In genomic region chr6:85641522-85641915, GRCh38 we compare ENCODE assay signal across 8 cellular contexts. TPM values are rescaled to one million over a fixed set of nuclear protein-coding genes. Genes with fewer than 3 reads are reported as not detected.
A peak's percentile ranks its signal among the peaks of the same experiment; 100 is the strongest.
DNase-seq lines count a peak whose midpoint lies in the region; ATAC-seq and TF ChIP-seq lines count a peak whose summit lies in the region.

No MANE protein-coding gene starts in this region.

- peaks cover 70% of the 10 kb centered on the region for H3K79me2 ChIP-seq in SK-N-SH (ENCODE audit: insufficient read depth)

- H3K9me3 ChIP-seq in SK-N-SH (no peaks in the 10 kb centered on the region), SJSA1 (replicated peaks) (peaks cover 6% of the 10 kb centered on the region; the same call in 1 of the 2 replicates), esophagus squamous epithelium (no peaks in the 10 kb centered on the region), ovary (no peaks in the 10 kb centered on the region)

- POLR2A ChIA-PET in SK-N-SH (lab: Yijun Ruan, JAX) = interaction anchor here (1.6 to 8.1 kb wide), 3 partner anchors 28 to 48 kb away, joined by 3 to 149 read pairs (median 28); partner anchors contain the start of gene SNX14

- DNase-seq in SK-N-SH = no peak
- no peak for DNase-seq in SJSA1 (ENCODE audit: low read depth in 1 of 2, low spot score in 2 of 2)
- DNase-seq in esophagus squamous epithelium (lab: John Stamatoyannopoulos, UW) = no peak
- DNase-seq in ovary = no peak
- DNase-seq in epidermal melanocyte (ENCODE audit: insufficient read length, low spot score) = no peak
- no peak for DNase-seq in mucosa of gallbladder (ENCODE audit: low spot score)

- TF ChIP-seq CTCF in SK-N-SH (IDR thresholded peaks at IDR 0.05) (no peak), esophagus squamous epithelium (IDR thresholded peaks at IDR 0.05) (no peak), ovary (IDR thresholded peaks at IDR 0.05) (no peak)

- TF ChIP-seq RAD21 in SK-N-SH (IDR thresholded peaks at IDR 0.05; ENCODE audit: low read length) = no peak

- peak overlapping the region; percentile 91 for H3K4me2 ChIP-seq in SK-N-SH

- H3K36me3 ChIP-seq in SK-N-SH (replicated peaks in 1 of 2; ENCODE audit: control insufficient read depth in 1 of 2, insufficient read depth in 2 of 2, low read length in 1 of 2) (peaks cover 36 to 38% of the 10 kb centered on the region in 2 experiments), SJSA1 (peaks cover 62% of the 10 kb centered on the region), esophagus squamous epithelium (peaks cover 2 to 42% (median 14%) of the 10 kb centered on the region in 3 donors), ovary (no peaks in the 10 kb centered on the region)

- peaks cover 55% of the 10 kb centered on the region for H4K20me1 ChIP-seq in SK-N-SH (ENCODE audit: insufficient read depth)

- TF ChIP-seq POLR2A in esophagus squamous epithelium (IDR thresholded peaks at IDR 0.05) (no peak), ovary (IDR thresholded peaks at IDR 0.05) (no peak)

- no peaks in the 10 kb centered on the region for H3K9me2 ChIP-seq in SK-N-SH

- CTCF ChIA-PET in SK-N-SH (lab: Yijun Ruan, JAX) = interaction anchor here (1.5 to 1.6 kb wide), 2 partner anchors 44 to 105 kb away, joined by 3 to 6 read pairs; no protein-coding TSS in a partner anchor

- H3K27ac ChIP-seq in SK-N-SH (ENCODE audit: low read depth in 2 of 2, low read length in 1 of 2) (peak overlapping the region in 1 of 2 experiments; percentile 98; a peak in 3 of 4 replicates), SJSA1 (peak overlapping the region; percentile 98; the same call in 1 of the 2 replicates), esophagus squamous epithelium (peak overlapping the region; percentile 97 to 100 (median 98)), ovary (peak overlapping the region; percentile 93 to 96)

- H3K27me3 ChIP-seq in SK-N-SH (ENCODE audit: insufficient read depth) (no peaks in the 10 kb centered on the region), SJSA1 (replicated peaks) (no peaks in the 10 kb centered on the region), esophagus squamous epithelium (no peaks in the 10 kb centered on the region), ovary (no peaks in the 10 kb centered on the region)

- TF ChIP-seq EP300 in SK-N-SH (IDR thresholded peaks at IDR 0.05; ENCODE audit: borderline replicate concordance in 1 of 2, low read depth in 1 of 2, low read length in 1 of 2) = no peak
- no peak for TF ChIP-seq EP300 in ovary (IDR thresholded peaks at IDR 0.05)

- no peak overlapping the region for H2AFZ ChIP-seq in SK-N-SH (ENCODE audit: low read depth)

- peak overlapping the region; percentile 95 to 97 for H3K4me3 ChIP-seq in SK-N-SH (ENCODE audit: low read depth in 2 of 2, low read length in 1 of 2)
- peak overlapping the region; percentile 96 for H3K4me3 ChIP-seq in SJSA1
- peak overlapping the region; percentile 94 to 100 (median 96) for H3K4me3 ChIP-seq in esophagus squamous epithelium
- peak overlapping the region; percentile 77 for H3K4me3 ChIP-seq in ovary

- no peak for ATAC-seq in SK-N-SH treated with all-trans-retinoic acid at 6 μM for 48 hours
- no peak for ATAC-seq in GM19328 (IDR thresholded peaks at IDR 0.05; ENCODE audit: unreplicated experiment)

- intact Hi-C loops in esophagus squamous epithelium (cut with DNase I) (no loop called here), ovary (cut with DNase I) (loop anchor here in 2 of 4 donors (5.0 kb wide), 2 partner anchors 36 to 49 kb away; partner anchors contain the start of gene SNX14 (in 1 of the 2))

- WGBS in SK-N-SH (ENCODE audit: low lambda C conversion rate) = 2% methylated on average over 14 of the region's 14 CpGs
- WGBS in esophagus squamous epithelium, 2 donors = 0% methylated on average over 2 to 14 of the region's 14 CpGs
- 0 to 1% (median 1%) methylated on average over 14 of the region's 14 CpGs for WGBS in ovary, 3 donors

- H3K4me1 ChIP-seq in SK-N-SH (ENCODE audit: control insufficient read depth in 1 of 2, insufficient read depth in 2 of 2, low read depth in 1 of 2, low read length in 1 of 2) = peaks cover 10 to 12% of the 10 kb centered on the region in 2 experiments; a peak in 3 of 4 replicates
- H3K4me1 ChIP-seq in SJSA1 (replicated peaks) = peaks cover 11% of the 10 kb centered on the region
- peaks cover 4 to 65% (median 45%) of the 10 kb centered on the region in 3 donors for H3K4me1 ChIP-seq in esophagus squamous epithelium
- peaks cover 7% of the 10 kb centered on the region for H3K4me1 ChIP-seq in ovary (ENCODE audit: insufficient read depth)

- H3K9ac ChIP-seq in SK-N-SH = peak overlapping the region; percentile 99

- peaks cover 12% of the 10 kb centered on the region for H3F3A ChIP-seq in SK-N-SH (replicated peaks; ENCODE audit: insufficient read depth)

TF ChIP-seq in SK-N-SH, 30 proteins besides CTCF, POLR2A, EP300 and RAD21 (continues in another document):
- TF ChIP-seq RFX5 (IDR thresholded peaks at IDR 0.05; ENCODE audit: low read length) (no peak), FOXJ3 (CRISPR knock-in tag; IDR thresholded peaks at IDR 0.05) (no peak), JUND (IDR thresholded peaks at IDR 0.05) (no peak), RXRA (IDR thresholded peaks at IDR 0.05; ENCODE audit: borderline replicate concordance, low read depth) (no peak)
- TF ChIP-seq, protein P1, sequence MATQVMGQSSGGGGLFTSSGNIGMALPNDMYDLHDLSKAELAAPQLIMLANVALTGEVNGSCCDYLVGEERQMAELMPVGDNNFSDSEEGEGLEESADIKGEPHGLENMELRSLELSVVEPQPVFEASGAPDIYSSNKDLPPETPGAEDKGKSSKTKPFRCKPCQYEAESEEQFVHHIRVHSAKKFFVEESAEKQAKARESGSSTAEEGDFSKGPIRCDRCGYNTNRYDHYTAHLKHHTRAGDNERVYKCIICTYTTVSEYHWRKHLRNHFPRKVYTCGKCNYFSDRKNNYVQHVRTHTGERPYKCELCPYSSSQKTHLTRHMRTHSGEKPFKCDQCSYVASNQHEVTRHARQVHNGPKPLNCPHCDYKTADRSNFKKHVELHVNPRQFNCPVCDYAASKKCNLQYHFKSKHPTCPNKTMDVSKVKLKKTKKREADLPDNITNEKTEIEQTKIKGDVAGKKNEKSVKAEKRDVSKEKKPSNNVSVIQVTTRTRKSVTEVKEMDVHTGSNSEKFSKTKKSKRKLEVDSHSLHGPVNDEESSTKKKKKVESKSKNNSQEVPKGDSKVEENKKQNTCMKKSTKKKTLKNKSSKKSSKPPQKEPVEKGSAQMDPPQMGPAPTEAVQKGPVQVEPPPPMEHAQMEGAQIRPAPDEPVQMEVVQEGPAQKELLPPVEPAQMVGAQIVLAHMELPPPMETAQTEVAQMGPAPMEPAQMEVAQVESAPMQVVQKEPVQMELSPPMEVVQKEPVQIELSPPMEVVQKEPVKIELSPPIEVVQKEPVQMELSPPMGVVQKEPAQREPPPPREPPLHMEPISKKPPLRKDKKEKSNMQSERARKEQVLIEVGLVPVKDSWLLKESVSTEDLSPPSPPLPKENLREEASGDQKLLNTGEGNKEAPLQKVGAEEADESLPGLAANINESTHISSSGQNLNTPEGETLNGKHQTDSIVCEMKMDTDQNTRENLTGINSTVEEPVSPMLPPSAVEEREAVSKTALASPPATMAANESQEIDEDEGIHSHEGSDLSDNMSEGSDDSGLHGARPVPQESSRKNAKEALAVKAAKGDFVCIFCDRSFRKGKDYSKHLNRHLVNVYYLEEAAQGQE (IDR thresholded peaks at IDR 0.05; ENCODE audit: low read depth, low read length) = no peak

TF ChIP-seq in SK-N-SH treated with all-trans-retinoic acid at 6 μM for 48 hours, 23 proteins besides CTCF, POLR2A, EP300 and RAD21:
- TF ChIP-seq CSDC2 (CRISPR knock-in tag; IDR thresholded peaks at IDR 0.05) (no peak), ZNF8 (CRISPR knock-in tag; IDR thresholded peaks at IDR 0.05) (no peak), ZNF565 (CRISPR knock-in tag; conservative IDR thresholded peaks at IDR 0.05; ENCODE audit: low read depth) (no peak)

RNA-seq across cellular contexts. Expression of gene SYNCRIP, which starts 1.2 kb away (rescaled TPM):
- polyA plus RNA-seq in SK-N-SH (2012; rRNA removed) (15.9 and 17.8 TPM in 2 replicates), ovary (100 to 1,000 TPM in 1 of 2 donors, 10 to 100 TPM in 1; 33.2 to 101 TPM)
- 30.8 and 46.3 TPM in 2 replicates for polyA plus RNA-seq in SK-N-SH (2012; cell fraction: cytosol; rRNA removed)
- polyA plus RNA-seq in SK-N-SH (2012; cell fraction: nucleus; rRNA removed) = 9.6 and 18.8 TPM in 2 replicates
- 76.0 and 93.4 TPM in 2 replicates for total RNA-seq in SJSA1 (2014; rRNA removed; shearing (Covaris generic))
- total RNA-seq in esophagus squamous epithelium (100 to 1,000 TPM in 2 of 4 donors, 10 to 100 TPM in 2; 64.6 to 100 (median 82.9) TPM), ovary (100 to 1,000 TPM in 2 of 7 donors, 10 to 100 TPM in 5; 45.5 to 109 (median 92.8) TPM), mucosa of gallbladder (63.8 TPM)

RNA-seq across cellular contexts. Expression of gene SNX14, which starts 47.9 kb away (rescaled TPM):
- polyA plus RNA-seq in SK-N-SH (2012; rRNA removed) (40.4 and 53.9 TPM in 2 replicates), ovary (10 to 100 TPM; 39.7 to 53.5 TPM)
- 45.8 and 56.8 TPM in 2 replicates for polyA plus RNA-seq in SK-N-SH (2012; cell fraction: cytosol; rRNA removed)
- 86.5 and 129 TPM in 2 replicates for polyA plus RNA-seq in SK-N-SH (2012; cell fraction: nucleus; rRNA removed)
- 96.7 and 100 TPM in 2 replicates for total RNA-seq in SJSA1 (2014; rRNA removed; shearing (Covaris generic))
- total RNA-seq in esophagus squamous epithelium (10 to 100 TPM; 40.5 to 52.3 (median 46.2) TPM), ovary (10 to 100 TPM; 44.1 to 80.2 (median 64.0) TPM), mucosa of gallbladder (80.1 TPM)
